ENCODE assay signal across 8 cellular contexts in genomic region chr5:1345876-1346626, GRCh38. TPM values are rescaled to one million over a fixed set of nuclear protein-coding genes. Genes with fewer than 3 reads are reported as not detected.
A peak's percentile ranks its signal among the peaks of the same experiment; 100 is the strongest.
DNase-seq lines count a peak whose midpoint lies in the region; ATAC-seq and TF ChIP-seq lines count a peak whose summit lies in the region.

No MANE protein-coding gene starts in this region.

- 79 to 82% (median 80%) methylated on average over 26 to 27 of the region's 27 CpGs for WGBS in heart left ventricle, 4 donors

- peak overlapping the region; percentile 74 for H3K4me3 Mint-ChIP-seq in mesothelial cell of epicardium

- H3K9me3 ChIP-seq in heart left ventricle = no peaks in the 10 kb centered on the region
- H3K9me3 ChIP-seq in breast epithelium = no peaks in the 10 kb centered on the region
- no peaks in the 10 kb centered on the region for H3K9me3 ChIP-seq in mucosa of descending colon

- peaks cover 12% of the 10 kb centered on the region for H3K36me3 Mint-ChIP-seq in mesothelial cell of epicardium

- intact Hi-C loops in heart left ventricle (cut with DNase I) = loop anchor here in 2 of 10 donors (2.0 to 10.0 kb wide), 3 partner anchors 179 to 459 kb away; partner anchors contain the start of gene NDUFS6 (in 1 of the 2)
- intact Hi-C loops in left cardiac atrium (cut with DNase I) = no loop called here
- intact Hi-C loops in breast epithelium (cut with DNase I; ENCODE audit: low total_unique reads) = no loop called here
- intact Hi-C loops in mucosa of descending colon (cut with DNase I, micrococcal nuclease) = no loop called here

- no peak for DNase-seq in heart left ventricle
- DNase-seq in left cardiac atrium = no peak
- no peak for DNase-seq in breast epithelium (ENCODE audit: low spot score in 2 of 2)
- no peak for DNase-seq in mesothelial cell of epicardium (ENCODE audit: low spot score in 2 of 2, unreplicated experiment in 2 of 2)
- no peak for DNase-seq in mucosa of descending colon
- no peak for DNase-seq in DMS114 treated with DMSO at 0.1 percent for 48 hours (lab: John Stamatoyannopoulos, UW; ENCODE audit: unreplicated experiment)
- no peak for DNase-seq in NCI-H1436 (lab: John Stamatoyannopoulos, UW)

- H3K27me3 ChIP-seq in heart left ventricle (no peaks in the 10 kb centered on the region), breast epithelium (no peaks in the 10 kb centered on the region)

- H3K4me1 ChIP-seq in heart left ventricle (peaks cover 0 to 25% (median 20%) of the 10 kb centered on the region in 12 donors), breast epithelium (peaks cover 0 to 5% of the 10 kb centered on the region in 2 donors), mucosa of descending colon (ENCODE audit: low read depth) (peaks cover 14% of the 10 kb centered on the region)

- no peaks in the 10 kb centered on the region for H3K27me3 Mint-ChIP-seq in mesothelial cell of epicardium (ENCODE audit: low read depth)

- TF ChIP-seq POLR2A in heart left ventricle (IDR thresholded peaks at IDR 0.05) (no peak), breast epithelium (IDR thresholded peaks at IDR 0.05) (no peak)

- ATAC-seq in heart left ventricle = no peak
- no peak for ATAC-seq in left cardiac atrium
- ATAC-seq in mucosa of descending colon = no peak
- no peak for ATAC-seq in HG03095 (IDR thresholded peaks at IDR 0.05; ENCODE audit: unreplicated experiment)

- peaks cover 15% of the 10 kb centered on the region for H3K4me1 Mint-ChIP-seq in mesothelial cell of epicardium

- H3K27ac ChIP-seq in heart left ventricle = peak overlapping the region in 7 of 12 donors; percentile 83 to 94 (median 93)
- H3K27ac ChIP-seq in breast epithelium = peak overlapping the region; percentile 88 to 93

- TF ChIP-seq CTCF in heart left ventricle (IDR thresholded peaks at IDR 0.05) (no peak), breast epithelium (IDR thresholded peaks at IDR 0.05) (no peak), mesothelial cell of epicardium (IDR thresholded peaks at IDR 0.05; ENCODE audit: unreplicated experiment) (no peak), mucosa of descending colon (IDR thresholded peaks at IDR 0.05) (no peak)

- H3K4me3 ChIP-seq in heart left ventricle = peak overlapping the region; percentile 78 to 100 (median 94)
- H3K4me3 ChIP-seq in breast epithelium = peak overlapping the region; percentile 84 to 98 (median 93)
- no peak overlapping the region for H3K4me3 ChIP-seq in mucosa of descending colon

- H3K9me3 Mint-ChIP-seq in mesothelial cell of epicardium = no peaks in the 10 kb centered on the region

- peak overlapping the region; percentile 82 for H3K27ac Mint-ChIP-seq in mesothelial cell of epicardium

- H3K36me3 ChIP-seq in heart left ventricle (peaks cover 0 to 24% (median 19%) of the 10 kb centered on the region in 9 donors), breast epithelium (no peaks in the 10 kb centered on the region), mucosa of descending colon (ENCODE audit: low read depth) (peaks cover 2% of the 10 kb centered on the region)

RNA-seq across cellular contexts. Expression of gene CLPTM1L, which starts 1.2 kb away (rescaled TPM):
- total RNA-seq in heart left ventricle = 10 to 100 TPM; 31.0 to 60.2 (median 39.4) TPM
- polyA plus RNA-seq in heart left ventricle = 10 to 100 TPM; 23.5 to 96.8 TPM
- 10 to 100 TPM; 46.6 to 51.7 TPM for total RNA-seq in left cardiac atrium
- 100 to 1,000 TPM in 2 of 3 donors, 10 to 100 TPM in 1; 94.0 to 121 (median 107) TPM for total RNA-seq in breast epithelium
- 79.3 to 83.9 TPM (median 83.7 TPM) in 3 replicates for total RNA-seq in mesothelial cell of epicardium
- total RNA-seq in mucosa of descending colon = 100 to 1,000 TPM in 1 of 3 donors, 10 to 100 TPM in 2; 86.6 to 101 (median 97.6) TPM

RNA-seq across cellular contexts. Expression of gene TERT, which starts 51.2 kb away (rescaled TPM):
- total RNA-seq in heart left ventricle (not detected), left cardiac atrium (not detected), breast epithelium (under 1 TPM in 1 of 3 donors, not detected in 2; under 0.01 TPM), mesothelial cell of epicardium (0.16 to 0.33 TPM (median 0.20 TPM) in 3 replicates), mucosa of descending colon (1 to 10 TPM; 2.1 to 5.0 (median 2.8) TPM)
- not detected for polyA plus RNA-seq in heart left ventricle
